Comparison of ENCODE assay signal across 21 cellular contexts in the genomic region with DNA sequence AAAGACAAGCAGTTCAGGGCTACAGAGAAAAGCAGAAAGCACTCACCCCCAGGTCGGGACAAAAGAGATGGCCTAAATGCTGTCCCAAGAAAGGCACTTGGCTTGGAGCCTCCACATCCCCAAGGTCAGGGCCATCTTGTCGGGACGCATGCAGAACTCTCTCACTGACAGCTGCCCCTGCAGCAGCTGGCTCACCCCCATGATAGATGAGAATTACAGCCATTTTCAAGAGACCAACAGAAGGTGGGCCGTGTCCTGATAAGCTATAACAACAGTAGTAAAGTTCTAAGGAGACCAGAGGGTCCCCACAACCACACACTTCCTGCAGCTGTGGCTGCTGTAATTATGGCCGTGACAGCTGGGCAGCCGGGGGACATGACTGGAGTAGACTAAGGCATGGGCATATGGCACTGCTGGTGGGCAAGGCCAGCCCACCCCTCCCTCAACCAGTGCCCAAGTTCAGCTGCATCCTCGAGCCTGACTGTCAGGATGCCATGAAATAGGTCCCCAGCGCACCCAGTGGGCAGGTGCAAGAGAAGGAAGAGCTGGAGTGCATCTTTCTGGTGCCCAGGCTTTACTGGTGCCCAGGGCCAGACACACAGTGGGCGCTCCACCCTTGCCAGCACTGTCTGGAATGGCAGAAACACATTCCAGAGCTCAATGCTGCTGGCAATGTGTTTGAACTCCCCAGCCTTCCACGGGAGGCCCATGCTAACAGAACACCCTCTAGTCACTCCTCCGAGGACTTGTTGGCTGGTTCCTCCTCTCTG.
DNase-seq lines count a peak whose midpoint lies in the region; ATAC-seq and TF ChIP-seq lines count a peak whose summit lies in the region.
"Had no signal": no experiment of that assay in that cellular context is flagged by ENCODE, and none has a peak within 500 bp of the region (broad histone marks: within the 10 kb centered on the region; RNA-seq: fewer than 3 reads in every experiment).

No MANE protein-coding gene starts in this region.

- TF ChIP-seq CTCF in left ventricle myocardium inferior (IDR thresholded peaks at IDR 0.05; ENCODE audit: borderline replicate concordance) (no peak), ovary (IDR thresholded peaks at IDR 0.05) (no peak), mammary epithelial cell (conservative IDR thresholded peaks at IDR 0.05 in 1 of 2, IDR thresholded peaks at IDR 0.05 in 1 of 2; ENCODE audit: extremely low read depth in 1 of 2, insufficient read depth in 1 of 2, low read depth in 1 of 2, low read length in 2 of 2) (no peak)

- H3K79me2 ChIP-seq in mammary epithelial cell (ENCODE audit: insufficient read depth, low read length), result no peaks in the 10 kb centered on the region

- ATAC-seq in right cardiac atrium, result no peak
- ATAC-seq in GM21528 (IDR thresholded peaks at IDR 0.05; ENCODE audit: low FRiP score, unreplicated experiment), result no peak

- DNase-seq in left ventricle myocardium inferior (no peak), right cardiac atrium (no peak), left kidney (ENCODE audit: low read depth, low spot score) (peak; percentile 15), ovary (peak; percentile 52 to 59 (median 53)), mammary epithelial cell (no peak)
- DNase-seq in stimulated activated CD8-positive, alpha-beta memory T cell treated with anti-CD3 and anti-CD28 coated beads, Interleukin-4, amount 100 ng/mL, for 48 hours, result no peak
- DNase-seq: AML-193; GOT3; HCEC 1CT; KG1; NCI-H1105; NCI-H146; NCI-H2029; NCI-H226; NCI-H510A treated with DMSO at 0.1 percent for 48 hours; NCI-H774; NK-92 treated with Interleukin-12 subunit alpha and Interleukin-12 subunit beta, amount 100 ng/mL, for 24 hours had no signal

- H2AFZ ChIP-seq in mammary epithelial cell (ENCODE audit: low read depth, low read length), result no peak overlapping the region

- H3K9ac ChIP-seq in mammary epithelial cell (ENCODE audit: insufficient read depth, low read length), result no peak overlapping the region

- BruUV-seq in mammary epithelial cell (replicated peaks; lab: Mats Ljungman, UMichigan), result no TSS peak

- H3K4me1 ChIP-seq in left ventricle myocardium inferior (peaks cover 11% of the 10 kb centered on the region), right cardiac atrium (ENCODE audit: control insufficient read depth, insufficient read depth, low read length) (peaks cover 3% of the 10 kb centered on the region), ovary (ENCODE audit: insufficient read depth) (peaks cover 15% of the 10 kb centered on the region), mammary epithelial cell (ENCODE audit: insufficient read depth, low read length) (no peaks in the 10 kb centered on the region)

- H3K36me3 ChIP-seq in left ventricle myocardium inferior (no peaks in the 10 kb centered on the region), ovary (no peaks in the 10 kb centered on the region), mammary epithelial cell (ENCODE audit: insufficient read depth, low read length) (no peaks in the 10 kb centered on the region)
- H3K36me3 ChIP-seq: SJSA1 had no signal

- H3K4me3 ChIP-seq in left ventricle myocardium inferior (no peak overlapping the region), right cardiac atrium (ENCODE audit: low read length) (no peak overlapping the region), ovary (no peak overlapping the region), mammary epithelial cell (replicated peaks in 1 of 3; ENCODE audit: insufficient read depth in 1 of 3, low read depth in 2 of 3, low read length in 3 of 3) (no peak overlapping the region)
- H3K4me3 ChIP-seq: SJSA1 had no signal

- no peak overlapping the region for H3K4me2 ChIP-seq in mammary epithelial cell (ENCODE audit: insufficient read depth, low read depth, low read length)

- in situ Hi-C loops in mammary epithelial cell (cut with MboI; ENCODE audit: low sequenced_read_pairs in 2 of 2), result no loop called here

- CTCF ChIA-PET in mammary epithelial cell (lab: Charles Lee; ENCODE audit: low non-redundant PET), result no interaction called here

- no peaks in the 10 kb centered on the region for H4K20me1 ChIP-seq in mammary epithelial cell (ENCODE audit: insufficient read depth, low read length)

- no peak for TF ChIP-seq POLR2A in ovary (IDR thresholded peaks at IDR 0.05)

- intact Hi-C loops in left ventricle myocardium inferior (cut with micrococcal nuclease), result no loop called here
- intact Hi-C loops in right cardiac atrium (cut with DNase I), result no loop called here
- intact Hi-C loops in ovary (cut with DNase I), result loop anchor here in 1 of 4 donors (5.0 kb wide), 1 partner anchor 54 kb away; no protein-coding TSS in a partner anchor
- intact Hi-C loops in mammary epithelial cell (cut with micrococcal nuclease), result no loop called here

- no peaks in the 10 kb centered on the region for H3K9me3 ChIP-seq in left ventricle myocardium inferior (replicated peaks)
- H3K9me3 ChIP-seq in right cardiac atrium (ENCODE audit: control insufficient read depth, low read length), result no peaks in the 10 kb centered on the region
- no peaks in the 10 kb centered on the region for H3K9me3 ChIP-seq in ovary
- H3K9me3 ChIP-seq in mammary epithelial cell (replicated peaks; ENCODE audit: insufficient read depth, low read length), result peaks cover 24% of the 10 kb centered on the region
- H3K9me3 ChIP-seq: SJSA1 had no signal

- 55% methylated on average over 11 of the region's 11 CpGs for WGBS in right cardiac atrium
- WGBS in ovary, 3 donors, result 47 to 53% (median 48%) methylated on average over 11 of the region's 11 CpGs
- WGBS in mammary epithelial cell (ENCODE audit: low coverage, missing lambda C conversion rate), result 37% methylated on average over 6 of the region's 11 CpGs

- TF ChIP-seq EP300 in ovary (IDR thresholded peaks at IDR 0.05), result no peak

- dilution Hi-C loops in mammary epithelial cell (cut with HindIII; ENCODE audit: low sequenced_read_pairs), result no loop called here

- H3K27me3 ChIP-seq in left ventricle myocardium inferior (ENCODE audit: low read depth), result no peaks in the 10 kb centered on the region
- H3K27me3 ChIP-seq in right cardiac atrium (ENCODE audit: control insufficient read depth, insufficient read depth), result no peaks in the 10 kb centered on the region
- no peaks in the 10 kb centered on the region for H3K27me3 ChIP-seq in ovary
- no peaks in the 10 kb centered on the region for H3K27me3 ChIP-seq in mammary epithelial cell (ENCODE audit: insufficient read depth, low read length)
- H3K27me3 ChIP-seq: SJSA1 had no signal

- H3K27ac ChIP-seq in left ventricle myocardium inferior (replicated peaks) (peak overlapping the region; percentile 30), right cardiac atrium (ENCODE audit: low read length) (no peak overlapping the region), ovary (peak overlapping the region in 1 of 2 donors; percentile 65), mammary epithelial cell (ENCODE audit: insufficient read depth, low read depth, low read length) (no peak overlapping the region)
- H3K27ac ChIP-seq: HL-60, RWPE1, SJSA1 had no signal

Comparison
In these comparisons a context has a peak if more than half of its experiments do, and no peak if none do; other contexts are left out.
1. DNase-seq: peak in left kidney (single experiment) and ovary (5 of 5); none in left ventricle myocardium inferior (single experiment), right cardiac atrium (0 of 3), stimulated activated CD8-positive, alpha-beta memory T cell treated with anti-CD3 and anti-CD28 coated beads, Interleukin-4, amount 100 ng/mL, for 48 hours (single experiment) and mammary epithelial cell (single experiment).